ENCODE assay signal across 31 cellular contexts in the genomic region with DNA sequence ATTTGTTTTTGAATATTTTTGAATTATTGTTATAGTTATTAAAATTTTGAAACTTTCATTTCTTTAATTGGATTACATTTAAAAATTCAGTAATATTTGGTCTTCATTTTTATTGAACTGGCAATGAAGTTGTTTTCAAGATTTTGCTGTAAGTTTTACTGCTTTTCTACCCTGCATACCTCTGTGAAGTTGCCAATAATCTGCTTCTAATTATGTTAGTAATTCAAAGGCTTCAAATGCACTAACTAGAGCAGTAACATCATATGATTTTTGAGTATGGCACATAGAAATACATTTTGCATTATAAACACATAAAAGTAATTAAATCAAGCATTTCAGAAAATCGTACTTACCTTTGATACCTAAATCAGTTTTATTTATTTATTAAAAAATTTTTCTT.
"Had no signal": no experiment of that assay in that cellular context is flagged by ENCODE, and none has a peak within 500 bp of the region (broad histone marks: within the 10 kb centered on the region; RNA-seq: fewer than 3 reads in every experiment).

No MANE protein-coding gene starts in this region.

- H3K36me3 ChIP-seq: uterus had no signal

- DNase-seq: activated CD4-positive, alpha-beta memory T cell treated with anti-CD3 and anti-CD28 coated beads, Interleukin-2, amount 10 ng/mL, durations not matched to agents 7 days and 5 days; activated CD4-positive, alpha-beta T cell treated with anti-CD3 and anti-CD28 coated beads, Interleukin-2, amount 10 ng/mL, durations not matched to agents 7 days and 5 days; activated CD4-positive, CD25-positive, alpha-beta regulatory T cell treated with anti-CD3 and anti-CD28 coated beads, Interleukin-2, amount 50 U/mL, for 72 hours; activated CD8-positive, alpha-beta memory T cell treated with anti-CD3 and anti-CD28 coated beads, Interleukin-2, amount 50 U/mL, for 48 hours; activated gamma-delta T cell; activated naive CD4-positive, alpha-beta T cell treated with anti-CD3 and anti-CD28 coated beads, Interleukin-2, amount 10 ng/mL, durations not matched to agents 7 days and 5 days; activated naive CD8-positive, alpha-beta T cell treated with anti-CD3 and anti-CD28 coated beads, Interleukin-2, amount 10 ng/mL, durations not matched to agents 7 days and 5 days; activated T-cell treated with anti-CD3 and anti-CD28 coated beads, Interleukin-2, amount 50 U/mL, for 24 hours; amniotic stem cell; brain microvascular endothelial cell; dorsolateral prefrontal cortex; effector memory CD4-positive, alpha-beta T cell; erythroblast; foreskin melanocyte; glutamatergic neuron; islet precursor cell; left ventricle myocardium inferior; mesendoderm; posterior cingulate gyrus; right cardiac atrium; stimulated activated CD4-positive, alpha-beta T cell treated with anti-CD3 and anti-CD28 coated beads, Interleukin-15, amount 100 ng/mL, for 24 hours; stimulated activated CD4-positive, alpha-beta T cell treated with anti-CD3 and anti-CD28 coated beads, Interleukin-2, amount 100 ng/mL, for 24 hours; stimulated activated naive CD4-positive, alpha-beta T cell treated with Interleukin-2 at 50 U/mL for 16 hours; T-helper 17 cell; T1000; testis; trophoblast cell; uterus had no signal

- H3K4me3 ChIP-seq: coronary artery, dorsolateral prefrontal cortex, left ventricle myocardium inferior, lung, testis, uterus had no signal

- ATAC-seq: natural killer cell treated with Interleukin-12 subunit alpha and Interleukin-12 subunit beta and Interleukin-15 and Interleukin-18, amount 100 ng/mL, for 72 hours; right cardiac atrium; T-helper 17 cell had no signal

- H3K27me3 ChIP-seq: brain microvascular endothelial cell, dorsolateral prefrontal cortex, testis, uterus had no signal

- H3K9me3 ChIP-seq: left ventricle myocardium inferior, testis, uterus had no signal

- H3K4me1 ChIP-seq: left ventricle myocardium inferior, testis, uterus had no signal

- H3K27ac ChIP-seq: brain microvascular endothelial cell, coronary artery, dorsolateral prefrontal cortex, left ventricle myocardium inferior, testis, uterus had no signal
